Comparison of ENCODE assay signal across 8 cellular contexts in the genomic region with DNA sequence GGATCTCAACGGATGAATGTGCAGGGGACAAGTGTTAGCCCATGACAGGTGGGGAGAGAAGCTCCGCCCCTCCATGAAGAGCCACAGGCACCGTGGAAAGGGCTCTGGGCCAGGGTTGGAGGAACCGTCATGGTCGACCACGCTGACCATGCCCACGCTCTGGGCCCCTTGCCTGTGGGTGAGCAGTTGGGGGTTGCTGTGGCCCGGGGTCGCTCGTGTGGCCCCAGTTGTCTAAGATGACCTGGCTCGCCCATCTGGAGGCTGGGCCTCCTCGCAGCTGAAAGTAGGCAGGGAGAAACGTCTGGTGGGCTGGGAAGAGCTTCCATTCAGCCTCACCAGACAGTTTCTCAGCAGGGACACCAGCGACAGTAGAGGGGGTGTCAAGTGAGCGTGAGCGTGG. TPM values are rescaled to one million over a fixed set of nuclear protein-coding genes. Genes with fewer than 3 reads are reported as not detected.
"Had no signal": no experiment of that assay in that cellular context is flagged by ENCODE, and none has a peak within 500 bp of the region (broad histone marks: within the 10 kb centered on the region; RNA-seq: fewer than 3 reads in every experiment).

No MANE protein-coding gene starts in this region.

- DNase-seq: IMR-90, KBM-7 had no signal

- H3K27ac Mint-ChIP-seq: IgD-negative memory B cell had no signal

- H3K36me3 Mint-ChIP-seq: IgD-negative memory B cell had no signal

- H3K4me3 ChIP-seq: K562 had no signal

- ATAC-seq: HepG2, K562 had no signal

- H3K4me3 Mint-ChIP-seq: IgD-negative memory B cell had no signal

- H3K9me3 Mint-ChIP-seq: IgD-negative memory B cell had no signal

- H3K4me1 Mint-ChIP-seq: IgD-negative memory B cell had no signal

- H3K27ac ChIP-seq: HL-60 had no signal

RNA-seq across cellular contexts. Expression of a gene that starts 13.1 kb away (rescaled TPM):
- total RNA-seq: HepG2, HT-29, HT1080, IMR-90, K562 had no signal
- polyA plus RNA-seq: HepG2, IgD-negative memory B cell, IMR-90 had no signal
